ENCODE assay signal across 1 cellular context in genomic region chr6:46719099-46719498, GRCh38.
TF ChIP-seq lines count a peak whose summit lies in the region.

No MANE protein-coding gene starts in this region.

TF ChIP-seq in HEK293, 187 proteins besides CTCF, POLR2A, EP300 and RAD21 (continued from another document):
- no peak for TF ChIP-seq PRDM2 (tag by site-specific recombination; IDR thresholded peaks at IDR 0.05; ENCODE audit: borderline replicate concordance)
- TF ChIP-seq ZNF394 (tag by site-specific recombination; IDR thresholded peaks at IDR 0.05; ENCODE audit: borderline replicate concordance), result peak; percentile 92
